In genomic region chr5:11013793-11014192, GRCh38 we compare ENCODE assay signal across 28 cellular contexts.
"Had no signal": no experiment of that assay in that cellular context is flagged by ENCODE, and none has a peak within 500 bp of the region (broad histone marks: within the 10 kb centered on the region; RNA-seq: fewer than 3 reads in every experiment).

No MANE protein-coding gene starts in this region.

- H3K27ac ChIP-seq: ascending aorta had no signal

- H3K36me3 Mint-ChIP-seq: activated CD4-positive, alpha-beta memory T cell treated with anti-CD3 and anti-CD28 coated beads for 36 hours; activated naive CD4-positive, alpha-beta T cell treated with anti-CD3 and anti-CD28 coated beads, Interleukin-2, amount 50 U/mL, for 72 hours had no signal

- H3K27me3 ChIP-seq: ascending aorta had no signal

- H3K4me3 ChIP-seq: ascending aorta had no signal

- H3K4me3 Mint-ChIP-seq: activated CD4-positive, alpha-beta memory T cell treated with anti-CD3 and anti-CD28 coated beads for 36 hours; activated CD4-positive, alpha-beta T cell treated with anti-CD3 and anti-CD28 coated beads, Interleukin-2, amount 10 ng/mL, durations not matched to agents 7 days and 5 days; activated naive CD8-positive, alpha-beta T cell treated with anti-CD3 and anti-CD28 coated beads, Interleukin-2, amount 50 U/mL, for 24 hours; activated T-cell treated with anti-CD3 and anti-CD28 coated beads, Interleukin-2, amount 50 U/mL, for 4 hours; brain; T-helper 17 cell had no signal

- H3K4me1 Mint-ChIP-seq: activated CD4-positive, alpha-beta T cell treated with anti-CD3 and anti-CD28 coated beads, Interleukin-2, amount 10 ng/mL, durations not matched to agents 7 days and 5 days; activated naive CD8-positive, alpha-beta T cell treated with anti-CD3 and anti-CD28 coated beads, Interleukin-2, amount 50 U/mL, for 24 hours; T-helper 17 cell had no signal

- ATAC-seq: activated naive CD4-positive, alpha-beta T cell treated with anti-CD3 and anti-CD28 coated beads, Interleukin-2, amount 50 U/mL, for 72 hours; activated naive CD8-positive, alpha-beta T cell treated with anti-CD3 and anti-CD28 coated beads, Interleukin-2, amount 50 U/mL, for 24 hours; activated T-cell treated with anti-CD3 and anti-CD28 coated beads, Interleukin-2, amount 50 U/mL, for 4 hours; PC-3; T-helper 17 cell had no signal

- H3K27me3 Mint-ChIP-seq: activated CD4-positive, alpha-beta memory T cell treated with anti-CD3 and anti-CD28 coated beads for 36 hours; activated CD4-positive, alpha-beta T cell treated with anti-CD3 and anti-CD28 coated beads, Interleukin-2, amount 10 ng/mL, durations not matched to agents 7 days and 5 days; activated naive CD8-positive, alpha-beta T cell treated with anti-CD3 and anti-CD28 coated beads, Interleukin-2, amount 50 U/mL, for 24 hours; brain; T-helper 17 cell had no signal

- H3K9me3 ChIP-seq: ascending aorta had no signal

- H3K9me3 Mint-ChIP-seq: activated CD4-positive, alpha-beta memory T cell treated with anti-CD3 and anti-CD28 coated beads for 36 hours; activated CD4-positive, alpha-beta T cell treated with anti-CD3 and anti-CD28 coated beads, Interleukin-2, amount 10 ng/mL, durations not matched to agents 7 days and 5 days; activated naive CD4-positive, alpha-beta T cell treated with anti-CD3 and anti-CD28 coated beads, Interleukin-2, amount 50 U/mL, for 72 hours; activated naive CD8-positive, alpha-beta T cell treated with anti-CD3 and anti-CD28 coated beads, Interleukin-2, amount 50 U/mL, for 24 hours; activated T-cell treated with anti-CD3 and anti-CD28 coated beads, Interleukin-2, amount 50 U/mL, for 4 hours had no signal

- FAIRE-seq: RCC 7860, TTC549 had no signal

- H3K4me1 ChIP-seq: ascending aorta had no signal

- H3K36me3 ChIP-seq: ascending aorta had no signal

- H3K27ac Mint-ChIP-seq: activated CD4-positive, alpha-beta memory T cell treated with anti-CD3 and anti-CD28 coated beads for 36 hours; activated CD4-positive, alpha-beta T cell treated with anti-CD3 and anti-CD28 coated beads, Interleukin-2, amount 10 ng/mL, durations not matched to agents 7 days and 5 days; activated naive CD4-positive, alpha-beta T cell treated with anti-CD3 and anti-CD28 coated beads, Interleukin-2, amount 50 U/mL, for 72 hours; activated naive CD8-positive, alpha-beta T cell treated with anti-CD3 and anti-CD28 coated beads, Interleukin-2, amount 50 U/mL, for 24 hours; brain; T-helper 17 cell had no signal

- DNase-seq: activated CD4-positive, alpha-beta memory T cell treated with anti-CD3 and anti-CD28 coated beads for 36 hours; activated CD4-positive, alpha-beta T cell treated with anti-CD3 and anti-CD28 coated beads, Interleukin-2, amount 10 ng/mL, durations not matched to agents 7 days and 5 days; activated CD4-positive, CD25-positive, alpha-beta regulatory T cell; activated CD8-positive, alpha-beta memory T cell treated with anti-CD3 and anti-CD28 coated beads for 24 hours; activated effector memory CD4-positive, alpha-beta T cell treated with anti-CD3 and anti-CD28 coated beads, Interleukin-2, amount 50 U/mL, for 16 hours; activated naive CD4-positive, alpha-beta T cell treated with Interleukin-2 at 50 U/mL for 16 hours; activated naive CD8-positive, alpha-beta T cell treated with anti-CD3 and anti-CD28 coated beads, Interleukin-2, amount 50 U/mL, for 24 hours; activated T-cell treated with anti-CD3 and anti-CD28 coated beads, Interleukin-2, amount 50 U/mL, for 4 hours; amniotic stem cell; IMR-90; Kasumi-1; KBM-7; NCI-H1092 treated with DMSO at 0.1 percent for 48 hours; NCI-H1417 treated with DMSO at 0.1 percent for 48 hours; NCI-H1694; NCI-H2029; NCI-H2107; NCI-H345; NCI-H510A treated with DMSO at 0.1 percent for 48 hours; PC-3; SIG-M5; T-helper 17 cell; T1000 had no signal
